Comparison of ENCODE assay signal across 8 cellular contexts in the genomic region with DNA sequence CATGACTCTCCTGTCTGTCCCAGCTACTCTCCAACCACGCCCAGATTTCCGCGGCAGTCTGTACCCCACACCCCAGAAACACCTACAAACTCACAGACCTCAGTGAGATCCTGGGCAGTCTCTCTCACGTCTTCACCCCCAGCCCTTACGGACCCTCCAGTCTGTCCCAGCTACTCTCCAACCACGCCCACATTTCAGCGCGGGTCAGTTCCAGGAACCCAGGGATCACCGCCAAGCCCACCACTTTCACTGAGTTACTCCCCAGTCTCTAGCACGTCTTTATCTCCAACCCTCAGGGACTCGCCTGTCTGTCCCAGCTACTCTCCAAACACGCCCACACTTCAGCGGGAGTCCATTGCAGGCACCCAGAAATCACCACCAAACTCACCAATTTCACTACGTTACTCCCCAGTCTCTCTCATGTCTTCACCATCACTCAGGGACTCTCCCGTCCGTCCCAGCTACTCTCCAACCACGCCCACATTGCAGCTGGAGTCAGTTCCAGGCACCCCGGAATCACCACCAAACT.
DNase-seq lines count a peak whose midpoint lies in the region; ATAC-seq, FAIRE-seq and TF ChIP-seq lines count a peak whose summit lies in the region.
"Not testable (repeated sequence)": the region's sequence is repeated elsewhere in the genome, so short reads cannot be mapped to it uniquely, and the experiment has no call there.

No MANE protein-coding gene starts in this region.

- H3K9me3 Mint-ChIP-seq in activated T-cell treated with anti-CD3 and anti-CD28 coated beads, Interleukin-2, amount 50 U/mL, for 24 hours, result peaks cover 53% of the 10 kb centered on the region

- H3K4me2 ChIP-seq in HepG2 (ENCODE audit: low read depth, low read length), result not testable (repeated sequence)

- peaks cover 11% of the 10 kb centered on the region for H3K9me3 ChIP-seq in colonic mucosa
- H3K9me3 ChIP-seq in HepG2 (ENCODE audit: low read length), result not testable (repeated sequence)

- H3K36me3 ChIP-seq in colonic mucosa; HepG2 (replicated peaks in 1 of 2; ENCODE audit: control insufficient read depth in 1 of 2, insufficient read depth in 2 of 2, low read length in 2 of 2): not testable (repeated sequence)

- not testable (repeated sequence) for H3K9ac ChIP-seq in colonic mucosa (ENCODE audit: low read depth in 2 of 2, low read length in 2 of 2); HepG2 (ENCODE audit: insufficient read depth, low read depth, low read length)

- not testable (repeated sequence) for H3K27me3 Mint-ChIP-seq in activated T-cell treated with anti-CD3 and anti-CD28 coated beads, Interleukin-2, amount 50 U/mL, for 24 hours

- peak; percentile 15 for DNase-seq in AG10803 (ENCODE audit: low read depth)
- peak; percentile 8 for DNase-seq in SK-MEL-5 (ENCODE audit: low read depth, low spot score)
- peak; percentile 45 for DNase-seq in activated T-cell treated with anti-CD3 and anti-CD28 coated beads, Interleukin-2, amount 50 U/mL, for 24 hours
- DNase-seq in colonic mucosa, result peak; percentile 50
- peak; percentile 85 for DNase-seq in cardiac septum (ENCODE audit: low spot score)
- DNase-seq in HepG2 (ENCODE audit: low spot score), result not testable (repeated sequence)
- peak; percentile 23 for DNase-seq in omental fat pad (ENCODE audit: low spot score)
- DNase-seq in stimulated activated naive CD8-positive, alpha-beta T cell treated with anti-CD3 and anti-CD28 coated beads, Interleukin-15, Interleukin-2, amounts not matched to agents 100 U/mL and 50 U/mL, for 24 hours, result peak; percentile 11

- not testable (repeated sequence) for ATAC-seq in HepG2; omental fat pad (ENCODE audit: low FRiP score); stimulated activated naive CD8-positive, alpha-beta T cell treated with anti-CD3 and anti-CD28 coated beads, Interleukin-15, Interleukin-2, amounts not matched to agents 100 U/mL and 50 U/mL, for 24 hours

- intact Hi-C loops in colonic mucosa (cut with DNase I); cardiac septum (cut with DNase I); HepG2 (cut with micrococcal nuclease; ENCODE audit: unreplicated experiment): not testable (repeated sequence)

- not testable (repeated sequence) for H4K20me1 ChIP-seq in HepG2 (ENCODE audit: insufficient read depth, low read length)

- H3K4me3 ChIP-seq in AG10803 (ENCODE audit: low read length); colonic mucosa; HepG2 (replicated peaks in 1 of 3; ENCODE audit: insufficient read depth in 1 of 3, low read depth in 2 of 3, low read length in 3 of 3): not testable (repeated sequence)

- CTCF ChIA-PET in HepG2 (lab: Yijun Ruan, JAX; ENCODE audit: low intra/inter-chr PET ratio, low total read pairs), result not testable (repeated sequence)

- TF ChIP-seq POLR2A in HepG2 (IDR thresholded peaks at IDR 0.05; ENCODE audit: insufficient read depth in 1 of 2, low read depth in 2 of 2, low read length in 2 of 2), result not testable (repeated sequence)

- not testable (repeated sequence) for H3K4me1 ChIP-seq in colonic mucosa; HepG2 (ENCODE audit: insufficient read depth, low read length)

- H3K79me2 ChIP-seq in HepG2 (ENCODE audit: insufficient read depth, low read length), result not testable (repeated sequence)

- POLR2A ChIA-PET in HepG2 (lab: Yijun Ruan, JAX), result not testable (repeated sequence)

- TF ChIP-seq CTCF in AG10803 (conservative IDR thresholded peaks at IDR 0.05; ENCODE audit: low read length); colonic mucosa (IDR thresholded peaks at IDR 0.05); HepG2 (CRISPR knock-in tag; IDR thresholded peaks at IDR 0.05); omental fat pad (IDR thresholded peaks at IDR 0.05): not testable (repeated sequence)

- H3K27ac ChIP-seq in colonic mucosa; HepG2 (ENCODE audit: extremely low read length, insufficient read depth, low read length): not testable (repeated sequence)

- not testable (repeated sequence) for H3K4me1 Mint-ChIP-seq in activated T-cell treated with anti-CD3 and anti-CD28 coated beads, Interleukin-2, amount 50 U/mL, for 24 hours (ENCODE audit: low read depth)

- TF ChIP-seq RAD21 in HepG2 (CRISPR knock-in tag; IDR thresholded peaks at IDR 0.05), result not testable (repeated sequence)

- in situ Hi-C loops in SK-MEL-5 (cut with HindIII; ENCODE audit: low pct_unique_long_range_greater_than_20kb, low sequenced_read_pairs); HepG2 (cut with HindIII; ENCODE audit: extremely low pct_ligation_motif_present, low pct_unique_long_range_greater_than_20kb): not testable (repeated sequence)

- TF ChIP-seq EP300 in HepG2 (IDR thresholded peaks at IDR 0.05; ENCODE audit: low read depth in 2 of 2, low read length in 2 of 2); HepG2 (CRISPR knock-in tag; IDR thresholded peaks at IDR 0.05; ENCODE audit: borderline replicate concordance): not testable (repeated sequence)

- H3K27ac Mint-ChIP-seq in activated T-cell treated with anti-CD3 and anti-CD28 coated beads, Interleukin-2, amount 50 U/mL, for 24 hours, result not testable (repeated sequence)

- not testable (repeated sequence) for H3K27me3 ChIP-seq in colonic mucosa; HepG2 (ENCODE audit: control insufficient read depth in 1 of 2, insufficient read depth in 2 of 2, low read length in 2 of 2)

- not testable (repeated sequence) for FAIRE-seq in HepG2 (lab: Jason Lieb, UNC)

- H2AFZ ChIP-seq in HepG2 (ENCODE audit: low read length), result not testable (repeated sequence)

- not testable (repeated sequence) for H3K4me3 Mint-ChIP-seq in activated T-cell treated with anti-CD3 and anti-CD28 coated beads, Interleukin-2, amount 50 U/mL, for 24 hours

- not testable (repeated sequence) for BruUV-seq in HepG2 (replicated peaks; lab: Mats Ljungman, UMichigan)

- not testable (repeated sequence) for H3K36me3 Mint-ChIP-seq in activated T-cell treated with anti-CD3 and anti-CD28 coated beads, Interleukin-2, amount 50 U/mL, for 24 hours (ENCODE audit: low read depth)

- 44% methylated on average over 16 of the region's 18 CpGs for WGBS in HepG2 (ENCODE audit: low lambda C conversion rate)

TF ChIP-seq in HepG2, 621 proteins besides CTCF, POLR2A, EP300 and RAD21:
- TF ChIP-seq NONO (IDR thresholded peaks at IDR 0.05) (0 out of 2 replicates have a peak, but pooled peaks have one; percentile 20), FOXP1 (IDR thresholded peaks at IDR 0.05) (0 out of 2 replicates have a peak, but pooled peaks have one; percentile 2)
- TF ChIP-seq NONO (CRISPR knock-in tag; conservative IDR thresholded peaks at IDR 0.05); FOXP1 (CRISPR knock-in tag; IDR thresholded peaks at IDR 0.05): not testable (repeated sequence)
